In genomic region chr14:67373347-67373746, GRCh38 we compare ENCODE assay signal across 20 cellular contexts. TPM values are rescaled to one million over a fixed set of nuclear protein-coding genes. Genes with fewer than 3 reads are reported as not detected.
DNase-seq lines count a peak whose midpoint lies in the region; ATAC-seq, FAIRE-seq and TF ChIP-seq lines count a peak whose summit lies in the region.
"Had no signal": no experiment of that assay in that cellular context is flagged by ENCODE, and none has a peak within 500 bp of the region (broad histone marks: within the 10 kb centered on the region; RNA-seq: fewer than 3 reads in every experiment).

No MANE protein-coding gene starts in this region.

- no peak for TF ChIP-seq POLR2A in upper lobe of left lung (IDR thresholded peaks at IDR 0.05)

- H3K4me3 ChIP-seq in Karpas-422 (ENCODE audit: low read length) (no peak overlapping the region), upper lobe of left lung (no peak overlapping the region)
- H3K4me3 ChIP-seq: adrenal gland, gastrocnemius medialis had no signal

- H3K9me3 ChIP-seq in Karpas-422 (ENCODE audit: low read length) (no peaks in the 10 kb centered on the region), upper lobe of left lung (no peaks in the 10 kb centered on the region)
- H3K9me3 ChIP-seq: adrenal gland, gastrocnemius medialis had no signal

- FAIRE-seq in urothelium cell line (lab: Jason Lieb, UNC) = peak; percentile 37
- FAIRE-seq: D721Med had no signal

- H3K4me1 Mint-ChIP-seq in activated naive CD4-positive, alpha-beta T cell treated with anti-CD3 and anti-CD28 coated beads, Interleukin-2, amount 50 U/mL, for 24 hours = peaks cover 62% of the 10 kb centered on the region
- H3K4me1 Mint-ChIP-seq in activated naive CD4-positive, alpha-beta T cell treated with anti-CD3 and anti-CD28 coated beads, Interleukin-2, amount 10 ng/mL, durations not matched to agents 7 days and 5 days = peaks cover 10% of the 10 kb centered on the region
- peaks cover 41% of the 10 kb centered on the region for H3K4me1 Mint-ChIP-seq in activated naive CD8-positive, alpha-beta T cell treated with anti-CD3 and anti-CD28 coated beads for 36 hours

- no peak for DNase-seq in activated naive CD4-positive, alpha-beta T cell treated with anti-CD3 and anti-CD28 coated beads, Interleukin-2, amount 10 ng/mL, durations not matched to agents 7 days and 5 days
- no peak for DNase-seq in activated naive CD8-positive, alpha-beta T cell treated with anti-CD3 and anti-CD28 coated beads for 36 hours
- DNase-seq in urothelium cell line (ENCODE audit: low spot score) (no peak), Karpas-422 (no peak), GM03348 (ENCODE audit: low spot score) (no peak), upper lobe of left lung (no peak)
- DNase-seq: adrenal gland; cerebellar nuclear complex; gastrocnemius medialis; HCEC 1CT; mesenchymal stem cell; NCI-H2081; NCI-H774; occipital lobe; stimulated activated naive CD4-positive, alpha-beta T cell; T-helper 9 cell had no signal

- no peaks in the 10 kb centered on the region for H3K9me2 ChIP-seq in Karpas-422 (replicated peaks; ENCODE audit: insufficient read depth, low read length)

- peak; percentile 71 for ATAC-seq in HG02981 (IDR thresholded peaks at IDR 0.05; ENCODE audit: unreplicated experiment)
- ATAC-seq in upper lobe of left lung (ENCODE audit: low FRiP score in 2 of 2) = no peak
- ATAC-seq: gastrocnemius medialis had no signal

- H3K4me3 Mint-ChIP-seq in activated naive CD4-positive, alpha-beta T cell treated with anti-CD3 and anti-CD28 coated beads, Interleukin-2, amount 50 U/mL, for 24 hours = peak overlapping the region; percentile 41
- no peak overlapping the region for H3K4me3 Mint-ChIP-seq in activated naive CD4-positive, alpha-beta T cell treated with anti-CD3 and anti-CD28 coated beads, Interleukin-2, amount 10 ng/mL, durations not matched to agents 7 days and 5 days
- H3K4me3 Mint-ChIP-seq in activated naive CD8-positive, alpha-beta T cell treated with anti-CD3 and anti-CD28 coated beads for 36 hours = no peak overlapping the region

- H3K27ac Mint-ChIP-seq in activated naive CD4-positive, alpha-beta T cell treated with anti-CD3 and anti-CD28 coated beads, Interleukin-2, amount 50 U/mL, for 24 hours = peak overlapping the region; percentile 90
- H3K27ac Mint-ChIP-seq in activated naive CD4-positive, alpha-beta T cell treated with anti-CD3 and anti-CD28 coated beads, Interleukin-2, amount 10 ng/mL, durations not matched to agents 7 days and 5 days = no peak overlapping the region
- H3K27ac Mint-ChIP-seq in activated naive CD8-positive, alpha-beta T cell treated with anti-CD3 and anti-CD28 coated beads for 36 hours = peak overlapping the region; percentile 75

- H2AFZ ChIP-seq in Karpas-422 (ENCODE audit: low read length) = no peak overlapping the region

- 74 to 80% methylated on average over 2 of the region's 2 CpGs for WGBS in upper lobe of left lung, 2 donors

- no peaks in the 10 kb centered on the region for H3K27me3 Mint-ChIP-seq in activated naive CD4-positive, alpha-beta T cell treated with anti-CD3 and anti-CD28 coated beads, Interleukin-2, amount 50 U/mL, for 24 hours
- H3K27me3 Mint-ChIP-seq in activated naive CD4-positive, alpha-beta T cell treated with anti-CD3 and anti-CD28 coated beads, Interleukin-2, amount 10 ng/mL, durations not matched to agents 7 days and 5 days = no peaks in the 10 kb centered on the region
- no peaks in the 10 kb centered on the region for H3K27me3 Mint-ChIP-seq in activated naive CD8-positive, alpha-beta T cell treated with anti-CD3 and anti-CD28 coated beads for 36 hours

- no peaks in the 10 kb centered on the region for H3K4me1 ChIP-seq in Karpas-422 (ENCODE audit: low read length)
- H3K4me1 ChIP-seq in upper lobe of left lung = no peaks in the 10 kb centered on the region
- H3K4me1 ChIP-seq: gastrocnemius medialis had no signal

- H3K4me2 ChIP-seq in Karpas-422 (ENCODE audit: low read depth, low read length, poor library complexity, severe bottlenecking) = no peak overlapping the region

- no peak overlapping the region for H3K27ac ChIP-seq in Karpas-422 (ENCODE audit: low read length)
- H3K27ac ChIP-seq in upper lobe of left lung = no peak overlapping the region
- H3K27ac ChIP-seq: gastrocnemius medialis had no signal

- no peak overlapping the region for H3K9ac ChIP-seq in Karpas-422 (ENCODE audit: low read length)

- H3K79me2 ChIP-seq in Karpas-422 (ENCODE audit: low read length) = peaks cover 88% of the 10 kb centered on the region

- H3K36me3 ChIP-seq in Karpas-422 (ENCODE audit: insufficient read depth, low read length) = peaks cover 84% of the 10 kb centered on the region
- peaks cover 17 to 100% (median 35%) of the 10 kb centered on the region in 4 donors for H3K36me3 ChIP-seq in upper lobe of left lung

- H3K36me3 Mint-ChIP-seq in activated naive CD4-positive, alpha-beta T cell treated with anti-CD3 and anti-CD28 coated beads, Interleukin-2, amount 50 U/mL, for 24 hours = peaks cover 25% of the 10 kb centered on the region
- H3K36me3 Mint-ChIP-seq in activated naive CD4-positive, alpha-beta T cell treated with anti-CD3 and anti-CD28 coated beads, Interleukin-2, amount 10 ng/mL, durations not matched to agents 7 days and 5 days = peaks cover 46% of the 10 kb centered on the region
- peaks cover 40% of the 10 kb centered on the region for H3K36me3 Mint-ChIP-seq in activated naive CD8-positive, alpha-beta T cell treated with anti-CD3 and anti-CD28 coated beads for 36 hours

- no peaks in the 10 kb centered on the region for H3K9me3 Mint-ChIP-seq in activated naive CD4-positive, alpha-beta T cell treated with anti-CD3 and anti-CD28 coated beads, Interleukin-2, amount 50 U/mL, for 24 hours
- no peaks in the 10 kb centered on the region for H3K9me3 Mint-ChIP-seq in activated naive CD4-positive, alpha-beta T cell treated with anti-CD3 and anti-CD28 coated beads, Interleukin-2, amount 10 ng/mL, durations not matched to agents 7 days and 5 days
- no peaks in the 10 kb centered on the region for H3K9me3 Mint-ChIP-seq in activated naive CD8-positive, alpha-beta T cell treated with anti-CD3 and anti-CD28 coated beads for 36 hours

- CTCF ChIA-PET in activated naive CD4-positive, alpha-beta T cell treated with anti-CD3 and anti-CD28 coated beads, Interleukin-2, amount 10 ng/mL, durations not matched to agents 7 days and 5 days (lab: Charles Lee) = no interaction called here

- TF ChIP-seq EP300 in upper lobe of left lung (IDR thresholded peaks at IDR 0.05) = no peak

- H4K20me1 ChIP-seq in Karpas-422 (ENCODE audit: insufficient read depth, low read depth, low read length) = peaks cover 43% of the 10 kb centered on the region

- TF ChIP-seq CTCF in upper lobe of left lung (IDR thresholded peaks at IDR 0.05) = no peak

- H3K27me3 ChIP-seq in Karpas-422 (ENCODE audit: low read length) (no peaks in the 10 kb centered on the region), upper lobe of left lung (no peaks in the 10 kb centered on the region)
- H3K27me3 ChIP-seq: adrenal gland, gastrocnemius medialis had no signal

RNA-seq across cellular contexts. Expression of gene EIF2S1, which starts 13.2 kb away (rescaled TPM):
- 100 to 1,000 TPM; 299 to 302 TPM for total RNA-seq in activated naive CD8-positive, alpha-beta T cell treated with anti-CD3 and anti-CD28 coated beads for 36 hours
- total RNA-seq in Karpas-422 (2014; rRNA removed; shearing (Covaris generic); ENCODE audit: low replicate concordance) = 171 and 266 TPM in 2 replicates
- total RNA-seq in upper lobe of left lung = 10 to 100 TPM; 10.3 to 88.2 (median 66.4) TPM

RNA-seq across cellular contexts. Expression of gene ATP6V1D, which starts 13.7 kb away (rescaled TPM):
- total RNA-seq in activated naive CD8-positive, alpha-beta T cell treated with anti-CD3 and anti-CD28 coated beads for 36 hours = 10 to 100 TPM; 26.8 to 28.3 TPM
- 79.5 and 88.5 TPM in 2 replicates for total RNA-seq in Karpas-422 (2014; rRNA removed; shearing (Covaris generic); ENCODE audit: low replicate concordance)
- 100 to 1,000 TPM in 1 of 6 donors, 10 to 100 TPM in 5; 57.6 to 145 (median 79.7) TPM for total RNA-seq in upper lobe of left lung

RNA-seq across cellular contexts. Expression of gene PLEK2, which starts 38.6 kb away (rescaled TPM):
- total RNA-seq in activated naive CD8-positive, alpha-beta T cell treated with anti-CD3 and anti-CD28 coated beads for 36 hours = 1 to 10 TPM; 4.1 to 4.2 TPM
- not detected in 2 replicates for total RNA-seq in Karpas-422 (2014; rRNA removed; shearing (Covaris generic); ENCODE audit: low replicate concordance)
- 1 to 10 TPM in 5 of 6 donors, not detected in 1; 3.5 to 4.4 (median 3.8) TPM for total RNA-seq in upper lobe of left lung
- total RNA-seq: M059J had no signal
